8 cellular contexts compared by ENCODE assay signal in genomic region chr19:16342002-16342715, GRCh38. TPM values are rescaled to one million over a fixed set of nuclear protein-coding genes. Genes with fewer than 3 reads are reported as not detected.
DNase-seq lines count a peak whose midpoint lies in the region; ATAC-seq and TF ChIP-seq lines count a peak whose summit lies in the region.

No MANE protein-coding gene starts in this region.

- peak overlapping the region; percentile 74 for H3K27ac ChIP-seq in CD4-positive, CD25-positive, alpha-beta regulatory T cell (ENCODE audit: insufficient read depth, low read length, poor library complexity, severe bottlenecking)
- H3K27ac ChIP-seq in KMS-11 (peak overlapping the region; percentile 73), thyroid gland (peak overlapping the region; percentile 25 to 83 (median 70))

- peak overlapping the region; percentile 37 for H3K4me2 ChIP-seq in KMS-11

- no peak for TF ChIP-seq CTCF in KMS-11 (conservative IDR thresholded peaks at IDR 0.05; ENCODE audit: low read depth, low read length)
- no peak for TF ChIP-seq CTCF in mesothelial cell of epicardium (IDR thresholded peaks at IDR 0.05; ENCODE audit: unreplicated experiment)
- TF ChIP-seq CTCF in thyroid gland (IDR thresholded peaks at IDR 0.05): no peak

- H3K36me3 ChIP-seq in CD4-positive, CD25-positive, alpha-beta regulatory T cell (ENCODE audit: control insufficient read depth, insufficient read depth, low read length): no peaks in the 10 kb centered on the region
- H3K36me3 ChIP-seq in KMS-11 (ENCODE audit: insufficient read depth) (no peaks in the 10 kb centered on the region), thyroid gland (no peaks in the 10 kb centered on the region)

- no peaks in the 10 kb centered on the region for H3K36me3 Mint-ChIP-seq in CD4-positive, CD25-positive, alpha-beta regulatory T cell
- H3K36me3 Mint-ChIP-seq in activated naive CD8-positive, alpha-beta T cell: no peaks in the 10 kb centered on the region
- peaks cover 1% of the 10 kb centered on the region for H3K36me3 Mint-ChIP-seq in mesothelial cell of epicardium

- peaks cover 60% of the 10 kb centered on the region for H3K4me1 ChIP-seq in CD4-positive, CD25-positive, alpha-beta regulatory T cell (ENCODE audit: control insufficient read depth, insufficient read depth, low read length, poor library complexity, severe bottlenecking)
- peaks cover 51% of the 10 kb centered on the region for H3K4me1 ChIP-seq in KMS-11 (ENCODE audit: low read depth, poor library complexity, severe bottlenecking)
- H3K4me1 ChIP-seq in thyroid gland: peaks cover 21 to 33% of the 10 kb centered on the region in 2 donors

- no peaks in the 10 kb centered on the region for H3K79me2 ChIP-seq in KMS-11 (ENCODE audit: insufficient read depth, low read depth)

- peaks cover 17 to 69% (median 41%) of the 10 kb centered on the region in 4 donors for H3K4me1 Mint-ChIP-seq in CD4-positive, CD25-positive, alpha-beta regulatory T cell
- H3K4me1 Mint-ChIP-seq in activated naive CD8-positive, alpha-beta T cell (ENCODE audit: low read depth): peaks cover 49% of the 10 kb centered on the region
- H3K4me1 Mint-ChIP-seq in mesothelial cell of epicardium: peaks cover 17% of the 10 kb centered on the region

- peak overlapping the region; percentile 36; the same call in 1 of the 2 replicates for H2AFZ ChIP-seq in KMS-11 (ENCODE audit: low read depth)

- H3K9me3 ChIP-seq in CD4-positive, CD25-positive, alpha-beta regulatory T cell (ENCODE audit: control insufficient read depth in 2 of 2, low read length in 2 of 2): no peaks in the 10 kb centered on the region
- no peaks in the 10 kb centered on the region for H3K9me3 ChIP-seq in thyroid gland

- ATAC-seq in CD4-positive, CD25-positive, alpha-beta regulatory T cell (ENCODE audit: low read depth in 2 of 2): peak; percentile 44 to 56
- peak; percentile 64 for ATAC-seq in GM19452 (IDR thresholded peaks at IDR 0.05; ENCODE audit: unreplicated experiment)
- no peak for ATAC-seq in HG03469 (IDR thresholded peaks at IDR 0.05; ENCODE audit: unreplicated experiment)

- peak overlapping the region; percentile 33; the same call in 1 of the 2 replicates for H3K9ac ChIP-seq in KMS-11

- TF ChIP-seq POLR2A in thyroid gland (IDR thresholded peaks at IDR 0.05): no peak

- H4K20me1 ChIP-seq in KMS-11 (ENCODE audit: insufficient read depth): no peaks in the 10 kb centered on the region

- no peaks in the 10 kb centered on the region for H3K9me3 Mint-ChIP-seq in CD4-positive, CD25-positive, alpha-beta regulatory T cell
- no peaks in the 10 kb centered on the region for H3K9me3 Mint-ChIP-seq in activated naive CD8-positive, alpha-beta T cell (ENCODE audit: low read depth)
- H3K9me3 Mint-ChIP-seq in mesothelial cell of epicardium: no peaks in the 10 kb centered on the region

- no peaks in the 10 kb centered on the region for H3K27me3 ChIP-seq in CD4-positive, CD25-positive, alpha-beta regulatory T cell (ENCODE audit: control insufficient read depth, insufficient read depth, low read length)
- H3K27me3 ChIP-seq in KMS-11 (ENCODE audit: insufficient read depth, low read depth) (no peaks in the 10 kb centered on the region), thyroid gland (no peaks in the 10 kb centered on the region)

- peak in 2 of 3 donors; percentile 43 to 81 for DNase-seq in CD4-positive, CD25-positive, alpha-beta regulatory T cell
- DNase-seq in mesothelial cell of epicardium (ENCODE audit: low spot score in 2 of 2, unreplicated experiment in 2 of 2): no peak
- DNase-seq in thyroid gland: peak; percentile 56 to 66
- DNase-seq in HuH-7 (ENCODE audit: low spot score): no peak

- WGBS in thyroid gland, 2 donors: 44 to 51% methylated on average over 10 of the region's 10 CpGs

- no peaks in the 10 kb centered on the region for H3K27me3 Mint-ChIP-seq in CD4-positive, CD25-positive, alpha-beta regulatory T cell
- no peaks in the 10 kb centered on the region for H3K27me3 Mint-ChIP-seq in activated naive CD8-positive, alpha-beta T cell
- no peaks in the 10 kb centered on the region for H3K27me3 Mint-ChIP-seq in mesothelial cell of epicardium (ENCODE audit: low read depth)

- H3K27ac Mint-ChIP-seq in CD4-positive, CD25-positive, alpha-beta regulatory T cell: peak overlapping the region; percentile 93 to 99 (median 95)
- H3K27ac Mint-ChIP-seq in activated naive CD8-positive, alpha-beta T cell: peak overlapping the region; percentile 59
- H3K27ac Mint-ChIP-seq in mesothelial cell of epicardium: peak overlapping the region; percentile 91

- peak overlapping the region; percentile 52 to 80 (median 73) for H3K4me3 Mint-ChIP-seq in CD4-positive, CD25-positive, alpha-beta regulatory T cell
- H3K4me3 Mint-ChIP-seq in activated naive CD8-positive, alpha-beta T cell: peak overlapping the region; percentile 71
- no peak overlapping the region for H3K4me3 Mint-ChIP-seq in mesothelial cell of epicardium

- intact Hi-C loops in thyroid gland (cut with DNase I): no loop called here

- peak overlapping the region; percentile 32 for H3K4me3 ChIP-seq in CD4-positive, CD25-positive, alpha-beta regulatory T cell (ENCODE audit: low read depth, low read length)
- no peak overlapping the region for H3K4me3 ChIP-seq in KMS-11 (IDR thresholded peaks at IDR 0.05; ENCODE audit: insufficient read depth, low read depth, low read length)
- H3K4me3 ChIP-seq in thyroid gland (replicated peaks in 1 of 3): no peak overlapping the region

RNA-seq across cellular contexts. Expression of gene KLF2, which starts 17.5 kb away (rescaled TPM):
- total RNA-seq in CD4-positive, CD25-positive, alpha-beta regulatory T cell: 725 TPM
- polyA plus RNA-seq in CD4-positive, CD25-positive, alpha-beta regulatory T cell: 100 to 1,000 TPM in 2 of 4 donors, 10 to 100 TPM in 2; 95.1 to 139 (median 118) TPM
- total RNA-seq in mesothelial cell of epicardium (10.9 to 12.8 TPM (median 12.3 TPM) in 3 replicates), thyroid gland (10 to 100 TPM in 3 of 4 donors, 1 to 10 TPM in 1; 9.1 to 15.9 (median 14.0) TPM)

Comparison
In these comparisons a context has a peak if more than half of its experiments do, and no peak if none do; other contexts are left out.
1. DNase-seq: peak in CD4-positive, CD25-positive, alpha-beta regulatory T cell (2 of 3) and thyroid gland (2 of 2); none in mesothelial cell of epicardium (0 of 2) and HuH-7 (single experiment).
2. RNA of gene KLF2, which starts 17.5 kb away (total RNA-seq): 725 TPM in CD4-positive, CD25-positive, alpha-beta regulatory T cell (single experiment); 9.1 to 15.9 TPM in thyroid gland and 10.9 to 12.8 TPM in mesothelial cell of epicardium; every median in the first group is over 10 times any median in the second.
3. Peak in every context shown above with its lines, with median percentiles within 50 percentile points of each other: H3K27ac ChIP-seq and H3K27ac Mint-ChIP-seq.